In the genomic region with DNA sequence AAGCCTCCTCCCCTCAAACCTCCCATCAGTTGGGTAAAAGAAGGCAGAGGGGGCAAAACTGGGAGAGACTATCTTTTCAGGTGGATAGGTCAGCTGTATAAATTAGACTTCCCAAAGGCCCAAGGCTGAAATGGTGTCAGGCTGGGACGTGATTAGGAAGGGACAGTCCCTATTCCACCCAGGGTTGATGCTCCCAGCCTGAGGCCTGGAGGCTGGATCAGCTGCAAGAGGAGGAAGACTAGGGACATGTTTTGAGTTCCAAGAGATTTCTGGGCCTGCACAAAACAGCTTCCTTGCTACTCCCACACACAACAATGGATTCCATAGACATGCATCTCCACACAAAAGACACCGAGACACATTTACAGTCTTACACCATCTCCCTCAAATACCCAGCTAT, we compare ENCODE assay signal across 32 cellular contexts. TPM values are rescaled to one million over a fixed set of nuclear protein-coding genes. Genes with fewer than 3 reads are reported as not detected.
DNase-seq lines count a peak whose midpoint lies in the region; ATAC-seq and TF ChIP-seq lines count a peak whose summit lies in the region.
"Had no signal": no experiment of that assay in that cellular context is flagged by ENCODE, and none has a peak within 500 bp of the region (broad histone marks: within the 10 kb centered on the region; RNA-seq: fewer than 3 reads in every experiment).

No MANE protein-coding gene starts in this region.

- peaks cover 26% of the 10 kb centered on the region for H3K36me3 Mint-ChIP-seq in GM23338 (ENCODE audit: low read depth)
- peaks cover 17% of the 10 kb centered on the region for H3K36me3 Mint-ChIP-seq in nephron (ENCODE audit: low read depth)
- no peaks in the 10 kb centered on the region for H3K36me3 Mint-ChIP-seq in effector memory CD8-positive, alpha-beta T cell (ENCODE audit: insufficient read depth)

- H3K27me3 ChIP-seq in GM23338 (ENCODE audit: insufficient read depth) = peaks cover 32% of the 10 kb centered on the region
- peaks cover 0 to 37% (median 16%) of the 10 kb centered on the region in 45 donors for H3K27me3 ChIP-seq in dorsolateral prefrontal cortex
- no peaks in the 10 kb centered on the region for H3K27me3 ChIP-seq in ovary
- H3K27me3 ChIP-seq: MG63 had no signal

- H3K4me1 Mint-ChIP-seq in GM23338 (peaks cover 42% of the 10 kb centered on the region), nephron (peaks cover 34% of the 10 kb centered on the region)
- peaks cover 11 to 16% of the 10 kb centered on the region in 2 donors for H3K4me1 Mint-ChIP-seq in effector memory CD8-positive, alpha-beta T cell (ENCODE audit: low read depth in 2 of 2)

- H3K9me3 ChIP-seq in ovary = no peaks in the 10 kb centered on the region
- H3K9me3 ChIP-seq: MG63, mucosa of descending colon, spleen had no signal

- peaks cover 10% of the 10 kb centered on the region for H3K79me2 ChIP-seq in GM23338 (replicated peaks; ENCODE audit: insufficient read depth)

- H3K27ac ChIP-seq in GM23338 (ENCODE audit: low read depth) (no peak overlapping the region), dorsolateral prefrontal cortex (peak overlapping the region in 50 of 59 donors; percentile 9 to 97 (median 84)), ovary (no peak overlapping the region)
- H3K27ac ChIP-seq: BLaER1 treated with 17β-estradiol and CSF1 and Interleukin-3, amounts not matched to agents 10 nM and 100 nM; foreskin keratinocyte; spleen had no signal

- H3K4me2 ChIP-seq in GM23338 = peak overlapping the region; percentile 98
- H3K4me2 ChIP-seq: BLaER1 treated with 17β-estradiol and CSF1 and Interleukin-3, amounts not matched to agents 10 nM and 100 nM had no signal

- intact Hi-C loops in dorsolateral prefrontal cortex (cut with DNase I) (no loop called here), ovary (cut with DNase I) (no loop called here)

- peaks cover 18% of the 10 kb centered on the region for H4K20me1 ChIP-seq in GM23338 (replicated peaks; ENCODE audit: insufficient read depth)
- H4K20me1 ChIP-seq: BLaER1 treated with 17β-estradiol and CSF1 and Interleukin-3, amounts not matched to agents 10 nM and 100 nM had no signal

- H3K4me3 ChIP-seq in GM23338 = peak overlapping the region; percentile 90
- peak overlapping the region in 51 of 59 donors; percentile 15 to 74 (median 63) for H3K4me3 ChIP-seq in dorsolateral prefrontal cortex
- no peak overlapping the region for H3K4me3 ChIP-seq in ovary
- H3K4me3 ChIP-seq: BLaER1 treated with 17β-estradiol and CSF1 and Interleukin-3, amounts not matched to agents 10 nM and 100 nM; K562; MG63; mucosa of descending colon had no signal

- no peak for TF ChIP-seq POLR2A in ovary (IDR thresholded peaks at IDR 0.05)

- no peak for TF ChIP-seq EP300 in ovary (IDR thresholded peaks at IDR 0.05)

- no peak overlapping the region for H2AFZ ChIP-seq in GM23338

- peaks cover 12% of the 10 kb centered on the region for H3K4me1 ChIP-seq in GM23338 (ENCODE audit: insufficient read depth)
- peaks cover 1% of the 10 kb centered on the region for H3K4me1 ChIP-seq in ovary (ENCODE audit: insufficient read depth)
- H3K4me1 ChIP-seq: foreskin keratinocyte had no signal

- no peaks in the 10 kb centered on the region; the same call in none of the 3 replicates for H3K9me3 Mint-ChIP-seq in GM23338
- no peaks in the 10 kb centered on the region for H3K9me3 Mint-ChIP-seq in nephron
- no peaks in the 10 kb centered on the region for H3K9me3 Mint-ChIP-seq in effector memory CD8-positive, alpha-beta T cell
- H3K9me3 Mint-ChIP-seq: activated B cell treated with CpG ODN at 0.5 μM for 24 hours; activated naive CD8-positive, alpha-beta T cell treated with anti-CD3 and anti-CD28 coated beads, Interleukin-2, amount 50 U/mL, for 24 hours; activated T-helper 2 cell treated with anti-CD3 and anti-CD28 coated beads, Interferon-gamma antibody, Interleukin-2, Interleukin-4, amounts not matched to agents 10 μg/mL and 5 μg/mL and 100 μg/mL, durations not matched to agents 14 hours and 24 hours and 36 hours had no signal

- peaks cover 15% of the 10 kb centered on the region; the same call in 1 of the 2 replicates for H3F3A ChIP-seq in GM23338 (replicated peaks; ENCODE audit: low read depth)

- no peak overlapping the region for H3K27ac Mint-ChIP-seq in GM23338
- H3K27ac Mint-ChIP-seq in nephron = peak overlapping the region in 1 of 3 experiments; percentile 42
- H3K27ac Mint-ChIP-seq in effector memory CD8-positive, alpha-beta T cell = no peak overlapping the region
- H3K27ac Mint-ChIP-seq: activated B cell treated with CpG ODN at 0.5 μM for 24 hours; activated naive CD8-positive, alpha-beta T cell treated with anti-CD3 and anti-CD28 coated beads, Interleukin-2, amount 50 U/mL, for 24 hours; activated T-helper 2 cell treated with anti-CD3 and anti-CD28 coated beads, Interferon-gamma antibody, Interleukin-2, Interleukin-4, amounts not matched to agents 10 μg/mL and 5 μg/mL and 100 μg/mL, durations not matched to agents 14 hours and 24 hours and 36 hours had no signal

- 57 to 70% (median 61%) methylated on average over 2 of the region's 2 CpGs for WGBS in ovary, 3 donors

- TF ChIP-seq CTCF in GM23338 (conservative IDR thresholded peaks at IDR 0.05; ENCODE audit: low read depth in 2 of 2) = no peak
- TF ChIP-seq CTCF in dorsolateral prefrontal cortex (IDR thresholded peaks at IDR 0.05 in 54 of 56, conservative IDR thresholded peaks at IDR 0.05 in 2 of 56; ENCODE audit: low read depth in 1 of 56, partially characterized antibody in 56 of 56) = no peak
- no peak for TF ChIP-seq CTCF in nephron (IDR thresholded peaks at IDR 0.05; ENCODE audit: unreplicated experiment in 3 of 3)
- TF ChIP-seq CTCF in ovary (IDR thresholded peaks at IDR 0.05) = no peak

- H3K9me2 ChIP-seq in GM23338 (ENCODE audit: insufficient read depth) = no peaks in the 10 kb centered on the region

- DNase-seq in AG08396 (ENCODE audit: low spot score) (peak; percentile 10), GM23338 (ENCODE audit: low spot score) (no peak), dorsolateral prefrontal cortex (peak in 2 of 10 donors; percentile 12 to 20), ovary (no peak)
- no peak for DNase-seq in effector memory CD8-positive, alpha-beta T cell
- DNase-seq: activated B cell treated with CpG ODN at 0.5 μM for 24 hours; activated CD4-positive, alpha-beta T cell treated with anti-CD3 and anti-CD28 coated beads, Interleukin-2, amount 50 U/mL, for 48 hours; activated CD8-positive, alpha-beta memory T cell treated with anti-CD3 and anti-CD28 coated beads, Interleukin-2, amount 50 U/mL, for 48 hours; activated naive CD8-positive, alpha-beta T cell treated with anti-CD3 and anti-CD28 coated beads, Interleukin-2, amount 50 U/mL, for 24 hours; effector memory CD4-positive, alpha-beta T cell; foreskin keratinocyte; left ventricle myocardium superior; MG63; mucosa of descending colon; NCI-H1417 treated with DMSO at 0.1 percent for 48 hours; NCI-H2107; NCI-H446; occipital lobe; OCI-M1; retina; stimulated activated CD4-positive, alpha-beta T cell treated with anti-CD3 and anti-CD28 coated beads, Interleukin-4, amount 100 ng/mL, for 4 hours; stimulated activated naive CD4-positive, alpha-beta T cell; T1000 had no signal

- H3K27me3 Mint-ChIP-seq in GM23338 (ENCODE audit: insufficient read depth, low read depth, poor library complexity) (peaks cover 36% of the 10 kb centered on the region), nephron (ENCODE audit: low read depth) (peaks cover 65% of the 10 kb centered on the region)
- H3K27me3 Mint-ChIP-seq in effector memory CD8-positive, alpha-beta T cell = peaks cover 48 to 89% of the 10 kb centered on the region in 2 donors

- H3K36me3 ChIP-seq in GM23338 (ENCODE audit: insufficient read depth) (no peaks in the 10 kb centered on the region), ovary (no peaks in the 10 kb centered on the region)
- H3K36me3 ChIP-seq: BLaER1 treated with 17β-estradiol and CSF1 and Interleukin-3, amounts not matched to agents 10 nM and 100 nM; MG63; spleen had no signal

- H3K4me3 Mint-ChIP-seq in GM23338 (peak overlapping the region; percentile 48), nephron (peak overlapping the region; percentile 64 to 71 (median 68))
- H3K4me3 Mint-ChIP-seq in effector memory CD8-positive, alpha-beta T cell = no peak overlapping the region
- H3K4me3 Mint-ChIP-seq: activated B cell treated with CpG ODN at 0.5 μM for 24 hours; activated naive CD8-positive, alpha-beta T cell treated with anti-CD3 and anti-CD28 coated beads, Interleukin-2, amount 50 U/mL, for 24 hours had no signal

- ATAC-seq in GM23338 (no peak), HG03095 (IDR thresholded peaks at IDR 0.05; ENCODE audit: unreplicated experiment) (no peak), HG03571 (IDR thresholded peaks at IDR 0.05; ENCODE audit: unreplicated experiment) (no peak)
- ATAC-seq in effector memory CD8-positive, alpha-beta T cell (replicated peaks) = no peak
- ATAC-seq: activated naive CD8-positive, alpha-beta T cell treated with anti-CD3 and anti-CD28 coated beads, Interleukin-2, amount 50 U/mL, for 24 hours; esophagus mucosa; HCT116; K562; left ventricle myocardium superior had no signal

TF ChIP-seq in GM23338, 12 proteins besides CTCF, POLR2A, EP300 and RAD21 (continues in another document):
- no peak for TF ChIP-seq CREB1 (CRISPR knock-in tag; IDR thresholded peaks at IDR 0.05; ENCODE audit: low read depth)

RNA-seq across cellular contexts. Expression of a gene that starts 3.5 kb away (rescaled TPM):
- total RNA-seq in GM23338 (2014; rRNA removed; shearing (Covaris generic)) = 28.5 and 29.9 TPM in 2 replicates
- 11.0 and 11.9 TPM in 2 replicates for polyA plus RNA-seq in GM23338 (2016; fragmentation: Nextera tagmentation; extraction: Ambion mirVana)
- total RNA-seq in dorsolateral prefrontal cortex = 100 to 1,000 TPM in 119 of 120 experiments, 10 to 100 TPM in 1; 61.3 to 302 (median 213) TPM
- total RNA-seq in ovary = 10 to 100 TPM in 4 of 7 donors, 1 to 10 TPM in 3; 7.4 to 43.5 (median 10.1) TPM
- polyA plus RNA-seq in ovary = 10 to 100 TPM; 19.9 to 22.1 TPM
- total RNA-seq: foreskin keratinocyte had no signal
- polyA plus RNA-seq: foreskin keratinocyte had no signal

RNA-seq across cellular contexts. Expression of a gene that starts 7.5 kb away (rescaled TPM):
- total RNA-seq in GM23338 (2014; rRNA removed; shearing (Covaris generic)) = 63.5 and 70.8 TPM in 2 replicates
- polyA plus RNA-seq in GM23338 (2016; fragmentation: Nextera tagmentation; extraction: Ambion mirVana) = 53.7 and 55.3 TPM in 2 replicates
- total RNA-seq in dorsolateral prefrontal cortex = 100 to 1,000 TPM in 99 of 120 experiments, 10 to 100 TPM in 21; 48.8 to 291 (median 147) TPM
- 100 to 1,000 TPM in 3 of 7 donors, 10 to 100 TPM in 4; 76.3 to 129 (median 92.8) TPM for total RNA-seq in ovary
- 10 to 100 TPM; 32.0 to 80.4 TPM for polyA plus RNA-seq in ovary

RNA-seq across cellular contexts. Expression of a gene that starts 19.0 kb away (rescaled TPM):
- total RNA-seq in GM23338 (2014; rRNA removed; shearing (Covaris generic)) = 15.0 and 21.3 TPM in 2 replicates
- 6.3 and 8.6 TPM in 2 replicates for polyA plus RNA-seq in GM23338 (2016; fragmentation: Nextera tagmentation; extraction: Ambion mirVana)
- total RNA-seq in dorsolateral prefrontal cortex = 10 to 100 TPM; 20.2 to 54.1 (median 34.9) TPM
- 10 to 100 TPM; 14.6 to 22.3 (median 19.6) TPM for total RNA-seq in ovary
- 10 to 100 TPM; 11.5 to 11.9 TPM for polyA plus RNA-seq in ovary

RNA-seq across cellular contexts. Expression of a gene that starts 23.5 kb away (rescaled TPM):
- 9.9 and 11.6 TPM in 2 replicates for total RNA-seq in GM23338 (2014; rRNA removed; shearing (Covaris generic))
- polyA plus RNA-seq in GM23338 (2016; fragmentation: Nextera tagmentation; extraction: Ambion mirVana) = 18.5 and 22.4 TPM in 2 replicates
- 10 to 100 TPM; 11.8 to 39.5 (median 21.5) TPM for total RNA-seq in dorsolateral prefrontal cortex
- 1 to 10 TPM in 5 of 7 donors, under 1 TPM in 2; 0.48 to 2.3 (median 2.0) TPM for total RNA-seq in ovary
- polyA plus RNA-seq in ovary = under 1 TPM; 0.34 to 0.63 TPM

Comparison
In these comparisons a context has a peak if more than half of its experiments do, and no peak if none do; other contexts are left out.
1. H3K27ac ChIP-seq: peak in dorsolateral prefrontal cortex (50 of 59); none in GM23338 (single experiment) and ovary (0 of 2).
2. H3K4me3 Mint-ChIP-seq: peak in GM23338 (single experiment) and nephron (3 of 3); none in effector memory CD8-positive, alpha-beta T cell (0 of 2).